10 cellular contexts compared by ENCODE assay signal in the genomic region with DNA sequence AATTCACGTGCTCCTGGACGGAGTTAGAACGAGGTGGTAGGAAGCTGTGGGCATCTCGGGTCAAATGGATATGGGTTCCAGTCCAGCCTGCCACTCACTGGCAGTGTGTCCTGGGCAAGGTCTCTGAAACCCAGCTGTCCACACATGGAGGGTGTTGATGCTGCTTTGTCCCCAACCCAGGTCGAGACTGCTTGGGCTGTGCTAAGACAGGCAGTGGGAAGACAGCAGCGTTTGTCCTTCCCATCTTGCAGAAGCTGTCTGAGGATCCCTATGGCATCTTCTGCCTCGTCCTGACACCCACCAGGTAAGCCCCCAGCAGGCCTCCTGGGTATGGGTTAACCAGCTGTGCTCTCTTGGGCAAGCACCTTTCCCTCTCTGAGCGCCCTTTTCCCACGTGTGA. TPM values are rescaled to one million over a fixed set of nuclear protein-coding genes. Genes with fewer than 3 reads are reported as not detected.
A peak's percentile ranks its signal among the peaks of the same experiment; 100 is the strongest.
DNase-seq lines count a peak whose midpoint lies in the region; ATAC-seq and TF ChIP-seq lines count a peak whose summit lies in the region.
"Had no signal": no experiment of that assay in that cellular context is flagged by ENCODE, and none has a peak within 500 bp of the region (broad histone marks: within the 10 kb centered on the region; RNA-seq: fewer than 3 reads in every experiment).

No MANE protein-coding gene starts in this region.

- no peak overlapping the region for H2AFZ ChIP-seq in Loucy (ENCODE audit: low read length)

- H3K79me2 ChIP-seq in Loucy (ENCODE audit: insufficient read depth, low read length), result peaks cover 57% of the 10 kb centered on the region

- peaks cover 2% of the 10 kb centered on the region for H3K4me1 ChIP-seq in Loucy (ENCODE audit: insufficient read depth, low read length, poor library complexity, severe bottlenecking)
- peaks cover 7 to 26% of the 10 kb centered on the region in 2 donors for H3K4me1 ChIP-seq in duodenal mucosa (ENCODE audit: control insufficient read depth in 1 of 2, insufficient read depth in 2 of 2, low read length in 2 of 2)

- H3K27ac ChIP-seq in duodenal mucosa (ENCODE audit: low read depth, low read length), result no peak overlapping the region

- POLR2A ChIA-PET in BJ (lab: Charles Lee), result no interaction called here

- no peak for DNase-seq in BJ (ENCODE audit: low read depth)
- no peak for DNase-seq in natural killer cell treated with Interleukin-12 subunit alpha and Interleukin-12 subunit beta and Interleukin-15 and Interleukin-18, amount 100 ng/mL, for 72 hours (ENCODE audit: low spot score)
- no peak for DNase-seq in stimulated activated CD4-positive, alpha-beta T cell treated with anti-CD3 and anti-CD28 coated beads, Interleukin-4, amount 100 ng/mL, for 4 hours
- no peak for DNase-seq in NCI-H2171 (lab: John Stamatoyannopoulos, UW)
- DNase-seq in left lobe of liver (ENCODE audit: low spot score), result no peak
- DNase-seq: activated gamma-delta T cell treated with Interleukin-2 at 50 U/mL for 16 hours, MV-4-11 had no signal

- no peaks in the 10 kb centered on the region for H3K27me3 ChIP-seq in BJ (ENCODE audit: control insufficient read depth, insufficient read depth, low read length)
- H3K27me3 ChIP-seq in Loucy (ENCODE audit: insufficient read depth, low read length, poor library complexity, severe bottlenecking), result no peaks in the 10 kb centered on the region
- no peaks in the 10 kb centered on the region for H3K27me3 ChIP-seq in duodenal mucosa (ENCODE audit: control insufficient read depth in 1 of 2, insufficient read depth in 2 of 2, low read length in 2 of 2)

- peaks cover 14% of the 10 kb centered on the region for H4K20me1 ChIP-seq in Loucy (ENCODE audit: insufficient read depth, low read length, poor library complexity, severe bottlenecking)

- H3K9me3 ChIP-seq in Loucy (ENCODE audit: insufficient read depth, low read depth, low read length) (no peaks in the 10 kb centered on the region), duodenal mucosa (ENCODE audit: control insufficient read depth in 1 of 2, low read length in 2 of 2) (no peaks in the 10 kb centered on the region)

- H3K4me2 ChIP-seq in Loucy (ENCODE audit: low read depth, low read length, poor library complexity, severe bottlenecking), result peak overlapping the region; percentile 91

- H3K9me2 ChIP-seq in Loucy (replicated peaks; ENCODE audit: low read depth, low read length), result no peaks in the 10 kb centered on the region

- peaks cover 28 to 34% of the 10 kb centered on the region in 2 donors for H3K4me1 Mint-ChIP-seq in natural killer cell treated with Interleukin-12 subunit alpha and Interleukin-12 subunit beta and Interleukin-15 and Interleukin-18, amount 100 ng/mL, for 72 hours (ENCODE audit: low read depth in 2 of 2)

- H3K4me3 ChIP-seq in BJ (ENCODE audit: low read depth, low read length) (peak overlapping the region; percentile 99), Loucy (ENCODE audit: low read length, poor library complexity, severe bottlenecking) (peak overlapping the region; percentile 97), duodenal mucosa (ENCODE audit: low read depth in 1 of 2, low read length in 2 of 2) (peak overlapping the region; percentile 96 to 99)

- TF ChIP-seq CTCF in BJ (IDR thresholded peaks at IDR 0.05; ENCODE audit: insufficient read depth, low read depth, low read length) (no peak), Loucy (conservative IDR thresholded peaks at IDR 0.05; ENCODE audit: low read length) (no peak)

- H3K27me3 Mint-ChIP-seq in natural killer cell treated with Interleukin-12 subunit alpha and Interleukin-12 subunit beta and Interleukin-15 and Interleukin-18, amount 100 ng/mL, for 72 hours, result no peaks in the 10 kb centered on the region

- H3K9me3 Mint-ChIP-seq in natural killer cell treated with Interleukin-12 subunit alpha and Interleukin-12 subunit beta and Interleukin-15 and Interleukin-18, amount 100 ng/mL, for 72 hours, result no peaks in the 10 kb centered on the region

- H3K4me3 Mint-ChIP-seq in natural killer cell treated with Interleukin-12 subunit alpha and Interleukin-12 subunit beta and Interleukin-15 and Interleukin-18, amount 100 ng/mL, for 72 hours, result peak overlapping the region; percentile 98

- H3F3A ChIP-seq in Loucy (ENCODE audit: low read depth), result no peaks in the 10 kb centered on the region

- CTCF ChIA-PET in BJ (lab: Yijun Ruan, JAX), result interaction anchor here (0.7 to 1.8 kb wide), 2 partner anchors 67 to 73 kb away, joined by 3 to 11 read pairs; no protein-coding TSS in a partner anchor

- H3K36me3 Mint-ChIP-seq in natural killer cell treated with Interleukin-12 subunit alpha and Interleukin-12 subunit beta and Interleukin-15 and Interleukin-18, amount 100 ng/mL, for 72 hours, result no peaks in the 10 kb centered on the region

- no peak for ATAC-seq in natural killer cell treated with Interleukin-12 subunit alpha and Interleukin-12 subunit beta and Interleukin-15 and Interleukin-18, amount 100 ng/mL, for 72 hours
- ATAC-seq in GM21737 (IDR thresholded peaks at IDR 0.05; ENCODE audit: unreplicated experiment) (no peak), left lobe of liver (no peak)

- peak overlapping the region; percentile 91 to 92 for H3K27ac Mint-ChIP-seq in natural killer cell treated with Interleukin-12 subunit alpha and Interleukin-12 subunit beta and Interleukin-15 and Interleukin-18, amount 100 ng/mL, for 72 hours

- H3K36me3 ChIP-seq in BJ (ENCODE audit: control insufficient read depth, insufficient read depth, low read length) (peaks cover 24% of the 10 kb centered on the region), Loucy (ENCODE audit: insufficient read depth, low read length) (peaks cover 27% of the 10 kb centered on the region; the same call in 1 of the 2 replicates), duodenal mucosa (ENCODE audit: control insufficient read depth in 1 of 2, insufficient read depth in 2 of 2, low read length in 2 of 2) (peaks cover 18 to 45% of the 10 kb centered on the region in 2 donors)

- H3K9ac ChIP-seq in Loucy (ENCODE audit: low read depth, low read length, poor library complexity, severe bottlenecking), result peak overlapping the region; percentile 80
- H3K9ac ChIP-seq in duodenal mucosa (ENCODE audit: low read depth in 1 of 2, low read length in 2 of 2), result peak overlapping the region; percentile 79 to 92

RNA-seq across cellular contexts. Expression of a gene that starts 0.9 kb away (rescaled TPM):
- polyA plus RNA-seq in BJ (2011; rRNA removed), result 45.0 and 70.0 TPM in 2 replicates
- 28.9 and 72.6 TPM in 2 replicates for polyA minus RNA-seq in BJ (2011; rRNA and poly(A)+ RNA removed)
- total RNA-seq in natural killer cell treated with Interleukin-12 subunit alpha and Interleukin-12 subunit beta and Interleukin-15 and Interleukin-18, amount 100 ng/mL, for 72 hours, result 100 to 1,000 TPM in 1 of 2 donors, 10 to 100 TPM in 1; 72.7 to 119 TPM
- 18.9 TPM for total RNA-seq in left lobe of liver

RNA-seq across cellular contexts. Expression of a gene that starts 1.2 kb away (rescaled TPM):
- 161 and 309 TPM in 2 replicates for polyA plus RNA-seq in BJ (2011; rRNA removed)
- polyA minus RNA-seq in BJ (2011; rRNA and poly(A)+ RNA removed), result 159 and 265 TPM in 2 replicates
- total RNA-seq in natural killer cell treated with Interleukin-12 subunit alpha and Interleukin-12 subunit beta and Interleukin-15 and Interleukin-18, amount 100 ng/mL, for 72 hours, result 100 to 1,000 TPM; 204 to 275 TPM
- total RNA-seq in left lobe of liver, result 113 TPM

RNA-seq across cellular contexts. Expression of a gene that starts 20.6 kb away (rescaled TPM):
- polyA plus RNA-seq in BJ (2011; rRNA removed), result 44.7 and 55.3 TPM in 2 replicates
- polyA minus RNA-seq in BJ (2011; rRNA and poly(A)+ RNA removed), result 46.1 and 55.1 TPM in 2 replicates
- total RNA-seq in natural killer cell treated with Interleukin-12 subunit alpha and Interleukin-12 subunit beta and Interleukin-15 and Interleukin-18, amount 100 ng/mL, for 72 hours, result under 1 TPM in 1 of 2 donors, not detected in 1; 0.86 TPM
- total RNA-seq in left lobe of liver, result 2.8 TPM

RNA-seq across cellular contexts. Expression of a gene that starts 24.4 kb away (rescaled TPM):
- 0.39 and 0.83 TPM in 2 replicates for polyA plus RNA-seq in BJ (2011; rRNA removed)
- 0.57 and 0.82 TPM in 2 replicates for polyA minus RNA-seq in BJ (2011; rRNA and poly(A)+ RNA removed)
- not detected for total RNA-seq in natural killer cell treated with Interleukin-12 subunit alpha and Interleukin-12 subunit beta and Interleukin-15 and Interleukin-18, amount 100 ng/mL, for 72 hours
- total RNA-seq in left lobe of liver, result 0.08 TPM
